In genomic region chr14:44010595-44010994, GRCh38 we compare ENCODE assay signal across 23 cellular contexts.
"Had no signal": no experiment of that assay in that cellular context is flagged by ENCODE, and none has a peak within 500 bp of the region (broad histone marks: within the 10 kb centered on the region; RNA-seq: fewer than 3 reads in every experiment).

No MANE protein-coding gene starts in this region.

- H3K27ac ChIP-seq: colonic mucosa, epithelial cell of prostate, esophagus squamous epithelium, gastrocnemius medialis, heart right ventricle, left ventricle myocardium inferior, lower lobe of right lung had no signal

- H3K4me3 Mint-ChIP-seq: dendritic cell treated with granulocyte-macrophage colony-stimulating factor and Interleukin-4, amounts not matched to agents 40 ng/mL and 50 ng/mL, for 4 days; effector memory CD8-positive, alpha-beta T cell; endodermal cell; mesothelial cell of epicardium had no signal

- H3K27ac Mint-ChIP-seq: dendritic cell treated with granulocyte-macrophage colony-stimulating factor and Interleukin-4, amounts not matched to agents 40 ng/mL and 50 ng/mL, for 4 days; effector memory CD8-positive, alpha-beta T cell; endodermal cell; mesothelial cell of epicardium had no signal

- H3K4me3 ChIP-seq: colonic mucosa, esophagus squamous epithelium, gastrocnemius medialis, heart right ventricle, left ventricle myocardium inferior, lower lobe of right lung, mucosa of descending colon had no signal

- H3K9me3 ChIP-seq: colonic mucosa, esophagus squamous epithelium, lower lobe of right lung had no signal

- DNase-seq: colonic mucosa; cortex of kidney; effector CD8-positive, alpha-beta T cell; effector memory CD8-positive, alpha-beta T cell; endodermal cell; erythroblast; esophagus squamous epithelium; foreskin fibroblast; foreskin melanocyte; gastrocnemius medialis; glutamatergic neuron; head of caudate nucleus; heart right ventricle; hypothalamus; left cardiac atrium; left ventricle myocardium inferior; lower lobe of right lung; mesenchymal stem cell; mucosa of descending colon had no signal

- H3K36me3 Mint-ChIP-seq: mesothelial cell of epicardium had no signal

- H3K4me1 ChIP-seq: colonic mucosa, esophagus squamous epithelium, gastrocnemius medialis, heart right ventricle, left ventricle myocardium inferior, lower lobe of right lung had no signal

- H3K36me3 ChIP-seq: colonic mucosa, esophagus squamous epithelium, gastrocnemius medialis, heart right ventricle, left ventricle myocardium inferior, lower lobe of right lung had no signal

- H3K4me1 Mint-ChIP-seq: endodermal cell, mesothelial cell of epicardium had no signal

- H3K27me3 ChIP-seq: colonic mucosa, esophagus squamous epithelium, gastrocnemius medialis, heart right ventricle had no signal

- H3K27me3 Mint-ChIP-seq: dendritic cell treated with granulocyte-macrophage colony-stimulating factor and Interleukin-4, amounts not matched to agents 40 ng/mL and 50 ng/mL, for 4 days; effector memory CD8-positive, alpha-beta T cell had no signal

- ATAC-seq: effector memory CD8-positive, alpha-beta T cell; esophagus mucosa; gastrocnemius medialis; heart right ventricle; left cardiac atrium; lower lobe of right lung; mucosa of descending colon had no signal
